Comparison of ENCODE assay signal across 19 cellular contexts in genomic region chr20:58703765-58704331, GRCh38. TPM values are rescaled to one million over a fixed set of nuclear protein-coding genes. Genes with fewer than 3 reads are reported as not detected.
DNase-seq lines count a peak whose midpoint lies in the region; TF ChIP-seq lines count a peak whose summit lies in the region.
"Had no signal": no experiment of that assay in that cellular context is flagged by ENCODE, and none has a peak within 500 bp of the region (broad histone marks: within the 10 kb centered on the region; RNA-seq: fewer than 3 reads in every experiment).

No MANE protein-coding gene starts in this region.

- no peaks in the 10 kb centered on the region for H3K9me3 Mint-ChIP-seq in immature natural killer cell

- no peak overlapping the region for H3K4me3 Mint-ChIP-seq in immature natural killer cell
- H3K4me3 Mint-ChIP-seq: CD14-positive monocyte had no signal

- WGBS in suprapubic skin = 97% methylated on average over 12 of the region's 12 CpGs

- no peaks in the 10 kb centered on the region for H3K27me3 ChIP-seq in suprapubic skin

- no peak overlapping the region for H3K27ac Mint-ChIP-seq in immature natural killer cell

- no peak overlapping the region for H3K4me3 ChIP-seq in suprapubic skin
- H3K4me3 ChIP-seq: A549, K562 had no signal

- peaks cover 17 to 23% (median 20%) of the 10 kb centered on the region in 3 donors for H3K36me3 Mint-ChIP-seq in immature natural killer cell

- no peak for TF ChIP-seq EP300 in suprapubic skin (IDR thresholded peaks at IDR 0.05)

- DNase-seq in activated naive CD4-positive, alpha-beta T cell treated with anti-CD3 and anti-CD28 coated beads, Interleukin-2, amount 50 U/mL, for 16 hours = peak; percentile 4
- no peak for DNase-seq in activated naive CD4-positive, alpha-beta T cell (lab: John Stamatoyannopoulos, UW)
- peak; percentile 31 for DNase-seq in UCSD-AML1 (lab: John Stamatoyannopoulos, UW; ENCODE audit: unreplicated experiment)
- DNase-seq in mesenteric fat pad (ENCODE audit: low spot score) = peak; percentile 81
- DNase-seq in suprapubic skin (ENCODE audit: low spot score in 2 of 2) = peak; percentile 29 to 40
- DNase-seq in immature natural killer cell = no peak
- DNase-seq in NCI-H774 (lab: John Stamatoyannopoulos, UW) = no peak
- DNase-seq: GOT3, MV-4-11, NCI-H1417, NCI-H2029 treated with DMSO at 0.1 percent for 48 hours, NCI-H2171 treated with DMSO at 0.1 percent for 48 hours, NCI-H446 treated with DMSO at 0.1 percent for 48 hours, NCI-H82, PC-3 had no signal

- TF ChIP-seq POLR2A in suprapubic skin (IDR thresholded peaks at IDR 0.05) = no peak

- peaks cover 9 to 10% of the 10 kb centered on the region in 2 donors for H3K4me1 Mint-ChIP-seq in immature natural killer cell
- H3K4me1 Mint-ChIP-seq: CD14-positive monocyte had no signal

- peaks cover 77% of the 10 kb centered on the region for H3K36me3 ChIP-seq in suprapubic skin

- H3K27me3 Mint-ChIP-seq in immature natural killer cell (ENCODE audit: low read depth in 3 of 3) = no peaks in the 10 kb centered on the region

- H3K9me3 ChIP-seq in suprapubic skin = no peaks in the 10 kb centered on the region
- H3K9me3 ChIP-seq: A549 had no signal

- no peak overlapping the region for H3K27ac ChIP-seq in suprapubic skin
- H3K27ac ChIP-seq: A549, RWPE1 had no signal

- no peaks in the 10 kb centered on the region for H3K4me1 ChIP-seq in suprapubic skin
- H3K4me1 ChIP-seq: A549 had no signal

- no peak for TF ChIP-seq CTCF in suprapubic skin (IDR thresholded peaks at IDR 0.05)

RNA-seq across cellular contexts. Expression of gene NPEPL1, which starts 11.2 kb away (rescaled TPM):
- total RNA-seq in mesenteric fat pad (42.3 TPM), suprapubic skin (10 to 100 TPM; 21.0 to 69.2 (median 42.0) TPM)
- 10 to 100 TPM; 10.1 to 20.1 (median 11.6) TPM for polyA plus RNA-seq in immature natural killer cell

RNA-seq across cellular contexts. Expression of gene STX16, which starts 52.8 kb away (rescaled TPM):
- 44.9 TPM for total RNA-seq in mesenteric fat pad
- total RNA-seq in suprapubic skin = 100 to 1,000 TPM in 1 of 4 donors, 10 to 100 TPM in 3; 35.6 to 138 (median 50.9) TPM
- 10 to 100 TPM; 17.2 to 24.9 (median 21.1) TPM for polyA plus RNA-seq in immature natural killer cell

Comparison
In these comparisons a context has a peak if more than half of its experiments do, and no peak if none do; other contexts are left out.
1. DNase-seq: peak in activated naive CD4-positive, alpha-beta T cell treated with anti-CD3 and anti-CD28 coated beads, Interleukin-2, amount 50 U/mL, for 16 hours (single experiment), UCSD-AML1 (single experiment), mesenteric fat pad (single experiment) and suprapubic skin (2 of 2); none in activated naive CD4-positive, alpha-beta T cell (0 of 4), immature natural killer cell (0 of 3) and NCI-H774 (single experiment).